Comparison of ENCODE assay signal across 12 cellular contexts in the genomic region with DNA sequence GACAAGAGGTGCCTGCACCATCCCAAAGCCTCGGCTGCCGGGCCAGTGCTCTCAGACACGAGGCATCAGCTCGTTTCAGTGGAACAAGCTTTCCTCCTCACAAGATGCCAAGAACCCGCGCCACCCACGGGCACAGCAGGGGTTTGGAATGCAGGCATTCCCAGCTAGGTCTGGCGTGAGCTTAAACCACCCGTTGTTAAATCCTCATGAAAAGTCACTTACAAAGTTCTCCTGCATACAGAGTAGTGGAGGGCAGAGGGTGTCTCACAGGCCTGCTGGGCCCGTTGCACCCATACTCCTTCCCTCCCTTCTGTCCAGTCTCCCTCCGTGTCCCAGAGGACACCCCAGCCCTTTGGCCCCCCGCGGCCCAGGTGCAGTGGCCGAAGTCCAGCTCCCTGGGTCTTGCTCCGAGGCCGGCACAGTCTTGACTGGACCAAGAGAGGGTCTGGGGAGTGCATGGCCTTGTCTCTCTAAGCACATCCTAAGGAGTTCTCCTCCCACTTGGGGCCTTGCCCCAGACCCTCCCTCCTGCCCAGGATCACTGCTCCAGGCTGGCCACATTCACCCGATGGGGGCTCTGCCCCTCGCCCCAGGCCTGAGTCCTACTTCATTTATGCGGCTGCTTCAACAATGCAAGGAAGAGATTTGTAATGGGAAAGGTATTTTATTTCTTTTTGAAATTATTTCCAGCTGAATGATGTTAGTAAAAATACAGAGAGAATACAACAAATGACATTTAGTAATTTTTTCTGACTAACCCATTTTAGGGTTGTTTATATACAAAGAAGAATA. TPM values are rescaled to one million over a fixed set of nuclear protein-coding genes. Genes with fewer than 3 reads are reported as not detected.
A peak's percentile ranks its signal among the peaks of the same experiment; 100 is the strongest.
DNase-seq lines count a peak whose midpoint lies in the region; ATAC-seq, FAIRE-seq and TF ChIP-seq lines count a peak whose summit lies in the region.
"Had no signal": no experiment of that assay in that cellular context is flagged by ENCODE, and none has a peak within 500 bp of the region (broad histone marks: within the 10 kb centered on the region; RNA-seq: fewer than 3 reads in every experiment).

No MANE protein-coding gene starts in this region.

- H3K27ac ChIP-seq in heart left ventricle (peak overlapping the region in 10 of 12 donors; percentile 4 to 99 (median 66)), lower lobe of right lung (no peak overlapping the region), tibial artery (peak overlapping the region; percentile 88 to 92), kidney (ENCODE audit: low read depth in 2 of 2, low read length in 2 of 2) (no peak overlapping the region)
- H3K27ac ChIP-seq: parathyroid adenoma, testis had no signal

- no peaks in the 10 kb centered on the region for H3K36me3 Mint-ChIP-seq in activated naive CD4-positive, alpha-beta T cell treated with anti-CD3 and anti-CD28 coated beads, Interleukin-2, amount 50 U/mL, for 72 hours

- H3K36me3 ChIP-seq in heart left ventricle = no peaks in the 10 kb centered on the region
- H3K36me3 ChIP-seq in lower lobe of right lung = no peaks in the 10 kb centered on the region
- H3K36me3 ChIP-seq in tibial artery = no peaks in the 10 kb centered on the region
- no peaks in the 10 kb centered on the region for H3K36me3 ChIP-seq in kidney (ENCODE audit: control insufficient read depth in 1 of 2, insufficient read depth in 2 of 2, low read length in 2 of 2)

- H3K9me3 ChIP-seq in heart left ventricle (no peaks in the 10 kb centered on the region), lower lobe of right lung (no peaks in the 10 kb centered on the region), tibial artery (no peaks in the 10 kb centered on the region), kidney (ENCODE audit: control insufficient read depth in 1 of 2, low read length in 2 of 2) (no peaks in the 10 kb centered on the region)
- H3K9me3 ChIP-seq: testis had no signal

- intact Hi-C loops in heart left ventricle (cut with DNase I) (loop anchor here in 8 of 10 donors (10.0 kb wide), 4 partner anchors 104 to 454 kb away; partner anchors contain the start of gene LAMP1 (in 1 of the 8)), left ventricle myocardium superior (cut with micrococcal nuclease) (no loop called here), lower lobe of right lung (cut with DNase I) (no loop called here), tibial artery (cut with DNase I; ENCODE audit: low total_unique reads) (no loop called here), kidney (cut with DNase I) (no loop called here)

- no peak for FAIRE-seq in kidney (lab: Jason Lieb, UNC)
- FAIRE-seq: bronchial epithelial cell had no signal

- peaks cover 0 to 46% (median 18%) of the 10 kb centered on the region in 12 donors for H3K4me1 ChIP-seq in heart left ventricle
- peaks cover 13% of the 10 kb centered on the region for H3K4me1 ChIP-seq in lower lobe of right lung
- H3K4me1 ChIP-seq in tibial artery = peaks cover 0 to 38% (median 32%) of the 10 kb centered on the region in 4 donors
- H3K4me1 ChIP-seq in kidney (ENCODE audit: control insufficient read depth in 1 of 2, insufficient read depth in 1 of 2, low read depth in 1 of 2, low read length in 2 of 2) = no peaks in the 10 kb centered on the region
- H3K4me1 ChIP-seq: parathyroid adenoma, testis had no signal

- in situ Hi-C loops in astrocyte of the spinal cord (cut with HindIII; ENCODE audit: low sequenced_read_pairs) = no loop called here

- no peak overlapping the region for H3K9ac ChIP-seq in kidney (ENCODE audit: low read length in 2 of 2)
- H3K9ac ChIP-seq: parathyroid adenoma had no signal

- H3K4me3 ChIP-seq in heart left ventricle (no peak overlapping the region), astrocyte of the spinal cord (ENCODE audit: low read depth, low read length) (no peak overlapping the region), lower lobe of right lung (no peak overlapping the region), tibial artery (no peak overlapping the region), kidney (ENCODE audit: low read length in 2 of 2) (no peak overlapping the region)
- H3K4me3 ChIP-seq: testis had no signal

- WGBS in heart left ventricle, 4 donors = 46 to 66% (median 60%) methylated on average over 12 to 19 of the region's 19 CpGs

- TF ChIP-seq CTCF in heart left ventricle (IDR thresholded peaks at IDR 0.05) = no peak
- TF ChIP-seq CTCF in astrocyte of the spinal cord (IDR thresholded peaks at IDR 0.05; ENCODE audit: low read depth, low read length) = no peak
- TF ChIP-seq CTCF in lower lobe of right lung (IDR thresholded peaks at IDR 0.05) = no peak
- no peak for TF ChIP-seq CTCF in tibial artery (IDR thresholded peaks at IDR 0.05)
- no peak for TF ChIP-seq CTCF in kidney (IDR thresholded peaks at IDR 0.05; ENCODE audit: borderline replicate concordance, extremely low read depth, insufficient read depth)

- H3K9me3 Mint-ChIP-seq in activated naive CD4-positive, alpha-beta T cell treated with anti-CD3 and anti-CD28 coated beads, Interleukin-2, amount 50 U/mL, for 72 hours = no peaks in the 10 kb centered on the region

- H3K27ac Mint-ChIP-seq in activated naive CD4-positive, alpha-beta T cell treated with anti-CD3 and anti-CD28 coated beads, Interleukin-2, amount 50 U/mL, for 72 hours = no peak overlapping the region

- H3K27me3 ChIP-seq in heart left ventricle (peaks cover 0 to 5% (median 0%) of the 10 kb centered on the region in 9 donors), lower lobe of right lung (ENCODE audit: low read depth) (peaks cover 7% of the 10 kb centered on the region), tibial artery (no peaks in the 10 kb centered on the region)
- H3K27me3 ChIP-seq: testis had no signal

- DNase-seq in heart left ventricle (peak in 3 of 5 donors; percentile 27 to 58 (median 34)), left ventricle myocardium superior (no peak), astrocyte of the spinal cord (ENCODE audit: low read depth, low spot score) (peak; percentile 81), lower lobe of right lung (peak; percentile 41), tibial artery (peak in 1 of 2 donors; percentile 78), kidney (no peak)
- no peak for DNase-seq in stimulated activated CD8-positive, alpha-beta memory T cell treated with anti-CD3 and anti-CD28 coated beads, Interleukin-4, amount 100 ng/mL, for 48 hours
- DNase-seq in activated naive CD4-positive, alpha-beta T cell treated with anti-CD3 and anti-CD28 coated beads, Interleukin-2, amount 50 U/mL, for 72 hours (ENCODE audit: low spot score in 2 of 2) = no peak
- DNase-seq: NCI-H146, testis had no signal

- TF ChIP-seq POLR2A in heart left ventricle (IDR thresholded peaks at IDR 0.05) = no peak

- no peak for ATAC-seq in heart left ventricle
- ATAC-seq in left ventricle myocardium superior = no peak
- peak in 1 of 2 donors; percentile 6 for ATAC-seq in lower lobe of right lung
- no peak for ATAC-seq in activated naive CD4-positive, alpha-beta T cell treated with anti-CD3 and anti-CD28 coated beads, Interleukin-2, amount 50 U/mL, for 72 hours

RNA-seq across cellular contexts. Expression of gene GRTP1, which starts 35.2 kb away (rescaled TPM):
- total RNA-seq in heart left ventricle (under 1 TPM in 7 of 9 donors, not detected in 2; 0.36 to 1.00 (median 0.61) TPM), left ventricle myocardium superior (0.94 TPM), lower lobe of right lung (4.2 TPM), kidney (9.6 TPM)
- polyA plus RNA-seq in heart left ventricle (1 to 10 TPM; 1.3 to 3.5 TPM), kidney (ENCODE audit: insufficient read depth, low read depth, low replicate concordance) (18.3 TPM)
- total RNA-seq in activated naive CD4-positive, alpha-beta T cell treated with anti-CD3 and anti-CD28 coated beads, Interleukin-2, amount 50 U/mL, for 72 hours = under 1 TPM in 1 of 2 donors, not detected in 1; 0.95 TPM

RNA-seq across cellular contexts. Expression of gene ADPRHL1, which starts 54.1 kb away (rescaled TPM):
- total RNA-seq in heart left ventricle (100 to 1,000 TPM; 329 to 774 (median 572) TPM), left ventricle myocardium superior (442 TPM), lower lobe of right lung (2.7 TPM), kidney (1.5 TPM)
- polyA plus RNA-seq in heart left ventricle (100 to 1,000 TPM; 160 to 252 TPM), kidney (ENCODE audit: insufficient read depth, low read depth, low replicate concordance) (1.1 TPM)
- total RNA-seq in activated naive CD4-positive, alpha-beta T cell treated with anti-CD3 and anti-CD28 coated beads, Interleukin-2, amount 50 U/mL, for 72 hours = under 1 TPM in 1 of 2 donors, not detected in 1; 0.19 TPM

Comparison
In these comparisons a context has a peak if more than half of its experiments do, and no peak if none do; other contexts are left out.
1. DNase-seq: peak in heart left ventricle (3 of 5), astrocyte of the spinal cord (single experiment) and lower lobe of right lung (single experiment); none in left ventricle myocardium superior (single experiment), stimulated activated CD8-positive, alpha-beta memory T cell treated with anti-CD3 and anti-CD28 coated beads, Interleukin-4, amount 100 ng/mL, for 48 hours (single experiment), kidney (single experiment) and activated naive CD4-positive, alpha-beta T cell treated with anti-CD3 and anti-CD28 coated beads, Interleukin-2, amount 50 U/mL, for 72 hours (0 of 2).
2. intact Hi-C loops: an anchor here in heart left ventricle (10.0 kb wide); none called in left ventricle myocardium superior, lower lobe of right lung, tibial artery and kidney.
3. H3K27ac ChIP-seq: peak in heart left ventricle (10 of 12) and tibial artery (2 of 2); none in lower lobe of right lung (single experiment) and kidney (0 of 2).
4. RNA of gene ADPRHL1, which starts 54.1 kb away (total RNA-seq): 329 to 774 TPM in heart left ventricle and 442 TPM in left ventricle myocardium superior (single experiment); 2.7 TPM in lower lobe of right lung (single experiment), 1.5 TPM in kidney (single experiment) and 0.19 TPM in activated naive CD4-positive, alpha-beta T cell treated with anti-CD3 and anti-CD28 coated beads, Interleukin-2, amount 50 U/mL, for 72 hours; every median in the first group is over 10 times any median in the second.